In the genomic region with DNA sequence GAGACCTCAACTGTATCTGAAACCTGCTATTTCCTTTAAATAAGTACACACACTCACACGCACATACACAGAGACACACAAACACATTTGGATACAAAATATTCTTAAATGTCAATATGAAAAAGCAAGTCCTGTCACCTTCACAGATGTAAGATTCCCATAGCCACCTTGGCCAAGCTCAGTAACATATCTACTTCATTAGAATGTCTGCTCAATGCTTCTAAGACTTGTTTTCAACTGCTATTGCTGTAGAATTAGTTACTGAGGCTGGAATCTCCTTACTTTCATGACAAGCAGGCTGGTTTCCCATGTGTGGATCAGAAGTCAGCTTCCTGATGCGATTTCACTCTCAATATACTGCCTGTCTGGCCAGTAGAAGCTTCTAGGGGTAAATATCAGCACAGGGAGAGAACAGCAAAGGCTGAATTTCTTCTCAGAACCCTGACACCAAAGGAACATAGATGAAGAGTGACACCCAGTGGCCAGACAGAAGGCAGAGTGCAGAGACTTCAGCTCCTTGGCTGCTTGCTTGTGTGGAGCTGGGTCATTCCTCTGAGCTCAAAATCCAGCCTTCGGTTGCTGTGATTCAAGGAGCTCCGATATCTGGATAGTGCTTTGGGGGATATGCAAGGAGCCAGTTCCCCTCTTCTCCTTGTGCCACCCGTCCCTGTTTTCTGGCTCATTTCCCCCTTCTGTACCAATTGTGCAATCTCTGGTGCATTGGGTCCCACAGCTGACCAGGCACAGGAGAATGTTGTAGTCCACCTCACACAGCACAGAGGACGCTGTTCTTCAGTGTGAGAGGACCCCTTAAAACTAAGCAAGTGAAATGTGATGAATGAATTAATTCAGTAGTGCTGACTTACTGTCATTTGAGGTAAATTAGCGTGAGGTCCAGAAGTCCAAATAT, we compare ENCODE assay signal across 8 cellular contexts. TPM values are rescaled to one million over a fixed set of nuclear protein-coding genes. Genes with fewer than 3 reads are reported as not detected.
DNase-seq lines count a peak whose midpoint lies in the region; ATAC-seq, FAIRE-seq and TF ChIP-seq lines count a peak whose summit lies in the region.

No MANE protein-coding gene starts in this region.

- ATAC-seq in GM18511 (IDR thresholded peaks at IDR 0.05; ENCODE audit: unreplicated experiment): peak; percentile 81
- ATAC-seq in HG03103 (IDR thresholded peaks at IDR 0.05; ENCODE audit: low read depth, unreplicated experiment): peak; percentile 78

- H2AFZ ChIP-seq in fibroblast of lung (ENCODE audit: low read length): peak overlapping the region; percentile 51
- no peak overlapping the region for H2AFZ ChIP-seq in neural cell (ENCODE audit: low read depth, low read length)

- no peak overlapping the region for H3K9ac ChIP-seq in fibroblast of lung (ENCODE audit: insufficient read depth, low read length)
- no peak overlapping the region for H3K9ac ChIP-seq in neural cell (ENCODE audit: low read length)

- H3K79me2 ChIP-seq in fibroblast of lung (ENCODE audit: control insufficient read depth, insufficient read depth, low read length): no peaks in the 10 kb centered on the region
- H3K79me2 ChIP-seq in neural cell (replicated peaks; ENCODE audit: insufficient read depth, low read length): no peaks in the 10 kb centered on the region

- H3K4me3 ChIP-seq in BJ (ENCODE audit: low read depth, low read length) (no peak overlapping the region), fibroblast of lung (replicated peaks in 1 of 4; ENCODE audit: control extremely low read depth in 1 of 4, insufficient read depth in 1 of 4, low read depth in 3 of 4, low read length in 4 of 4) (no peak overlapping the region), neural cell (ENCODE audit: low read length) (no peak overlapping the region)

- POLR2A ChIA-PET in BJ (lab: Charles Lee): no interaction called here

- H3K9me2 ChIP-seq in neural cell (ENCODE audit: insufficient read depth, low read length): no peaks in the 10 kb centered on the region

- peak; percentile 86 for TF ChIP-seq RAD21 in neural cell (conservative IDR thresholded peaks at IDR 0.05)

- peaks cover 8% of the 10 kb centered on the region for H3K4me1 ChIP-seq in fibroblast of lung (ENCODE audit: control insufficient read depth, extremely low read depth, insufficient read depth, low read length)

- CTCF ChIA-PET in BJ (lab: Yijun Ruan, JAX): interaction anchor here (0.8 to 9.2 kb wide), 55 partner anchors 10 to 677 kb away, joined by 3 to 269 read pairs (median 4); no protein-coding TSS in a partner anchor

- H3K27ac ChIP-seq in fibroblast of lung (ENCODE audit: insufficient read depth, low read length): peak overlapping the region; percentile 54
- H3K27ac ChIP-seq in neural cell (ENCODE audit: low read length): no peak overlapping the region

- FAIRE-seq in urothelium cell line (lab: Jason Lieb, UNC): peak; percentile 72

- no peak for TF ChIP-seq EP300 in neural cell (conservative IDR thresholded peaks at IDR 0.05; ENCODE audit: poor library complexity, severe bottlenecking)

- H3K36me3 ChIP-seq in BJ (ENCODE audit: control insufficient read depth, insufficient read depth, low read length) (no peaks in the 10 kb centered on the region), fibroblast of lung (ENCODE audit: control insufficient read depth, insufficient read depth, low read length) (no peaks in the 10 kb centered on the region), neural cell (ENCODE audit: insufficient read depth, low read length) (no peaks in the 10 kb centered on the region)

- no peaks in the 10 kb centered on the region for H3K9me3 ChIP-seq in fibroblast of lung (ENCODE audit: control insufficient read depth, insufficient read depth, low read depth, low read length)
- H3K9me3 ChIP-seq in neural cell (ENCODE audit: low read length): no peaks in the 10 kb centered on the region

- TF ChIP-seq CTCF in BJ (IDR thresholded peaks at IDR 0.05; ENCODE audit: insufficient read depth, low read depth, low read length): peak; percentile 87
- peak; percentile 81 to 92 for TF ChIP-seq CTCF in fibroblast of lung (conservative IDR thresholded peaks at IDR 0.05 in 1 of 2, IDR thresholded peaks at IDR 0.05 in 1 of 2; ENCODE audit: low read depth in 1 of 2, low read length in 2 of 2)
- peak; percentile 86 for TF ChIP-seq CTCF in neural cell (IDR thresholded peaks at IDR 0.05; ENCODE audit: poor library complexity, severe bottlenecking)

- H4K20me1 ChIP-seq in fibroblast of lung (ENCODE audit: control insufficient read depth, extremely low read depth, insufficient read depth, low read length) (no peaks in the 10 kb centered on the region), neural cell (ENCODE audit: insufficient read depth) (no peaks in the 10 kb centered on the region)

- H3K4me2 ChIP-seq in fibroblast of lung (ENCODE audit: extremely low read depth, insufficient read depth, low read length): no peak overlapping the region
- no peak overlapping the region for H3K4me2 ChIP-seq in neural cell (ENCODE audit: low read length)

- H3K27me3 ChIP-seq in BJ (ENCODE audit: control insufficient read depth, insufficient read depth, low read length) (no peaks in the 10 kb centered on the region), fibroblast of lung (ENCODE audit: control insufficient read depth, insufficient read depth, low read length) (no peaks in the 10 kb centered on the region), neural cell (ENCODE audit: insufficient read depth, low read depth, low read length) (no peaks in the 10 kb centered on the region)

- DNase-seq in BJ (ENCODE audit: low read depth) (no peak), NCI-H748 (lab: John Stamatoyannopoulos, UW; ENCODE audit: unreplicated experiment) (peak; percentile 57), activated T-cell treated with anti-CD3 and anti-CD28 coated beads for 1 hour (ENCODE audit: low read depth) (peak; percentile 9), fibroblast of lung (ENCODE audit: low read depth in 2 of 2) (peak; percentile 65 to 87), urothelium cell line (ENCODE audit: low spot score) (peak; percentile 76)

- no peaks in the 10 kb centered on the region for H3F3A ChIP-seq in neural cell (ENCODE audit: insufficient read depth, low read length, poor library complexity, severe bottlenecking)

TF ChIP-seq in neural cell, 6 proteins besides CTCF, POLR2A, EP300 and RAD21:
- no peak for TF ChIP-seq EZH2 (IDR thresholded peaks at IDR 0.05; ENCODE audit: borderline replicate concordance, insufficient read depth, low read length, poor library complexity, severe bottlenecking)
- TF ChIP-seq MXI1 (conservative IDR thresholded peaks at IDR 0.05; ENCODE audit: poor library complexity, severe bottlenecking): no peak
- peak; percentile 88 for TF ChIP-seq SMC3 (conservative IDR thresholded peaks at IDR 0.05; ENCODE audit: poor library complexity)

RNA-seq across cellular contexts. Expression of a gene that starts 26.6 kb away (rescaled TPM):
- polyA plus RNA-seq in BJ (2011; rRNA removed): 14.0 and 25.7 TPM in 2 replicates
- 31.1 and 37.2 TPM in 2 replicates for polyA minus RNA-seq in BJ (2011; rRNA and poly(A)+ RNA removed)
- total RNA-seq in fibroblast of lung: 37.2 and 48.1 TPM in 2 replicates
- 49.9 and 67.8 TPM in 2 replicates for polyA plus RNA-seq in fibroblast of lung
- polyA plus RNA-seq in fibroblast of lung (2012): 56.3 and 70.6 TPM in 2 replicates
- polyA minus RNA-seq in fibroblast of lung (ENCODE audit: low replicate concordance): 124 and 233 TPM in 2 replicates
- 15.3 and 17.7 TPM in 2 replicates for polyA plus RNA-seq in neural cell
- 30.7 and 35.3 TPM in 2 replicates for polyA minus RNA-seq in neural cell

RNA-seq across cellular contexts. Expression of a gene that starts 51.8 kb away (rescaled TPM):
- polyA plus RNA-seq in BJ (2011; rRNA removed) (1.5 and 1.9 TPM in 2 replicates), fibroblast of lung (1.4 and 3.2 TPM in 2 replicates), neural cell (not detected in 2 replicates)
- polyA minus RNA-seq in BJ (2011; rRNA and poly(A)+ RNA removed): 2.1 and 2.3 TPM in 2 replicates
- total RNA-seq in fibroblast of lung: 0.26 and 0.83 TPM in 2 replicates
- polyA plus RNA-seq in fibroblast of lung (2012): 1.1 and 1.9 TPM in 2 replicates
- polyA minus RNA-seq in fibroblast of lung (ENCODE audit: low replicate concordance) (4.2 and 5.0 TPM in 2 replicates), neural cell (under 0.01 TPM in 1 of 2 replicates, not detected in the other)
